17 cellular contexts compared by ENCODE assay signal in genomic region chr10:103149991-103150622, GRCh38. TPM values are rescaled to one million over a fixed set of nuclear protein-coding genes. Genes with fewer than 3 reads are reported as not detected.
DNase-seq lines count a peak whose midpoint lies in the region; ATAC-seq, FAIRE-seq and TF ChIP-seq lines count a peak whose summit lies in the region.
"Had no signal": no experiment of that assay in that cellular context is flagged by ENCODE, and none has a peak within 500 bp of the region (broad histone marks: within the 10 kb centered on the region; RNA-seq: fewer than 3 reads in every experiment).

No MANE protein-coding gene starts in this region.

- H3K4me1 ChIP-seq in gastrocnemius medialis (peaks cover 64 to 93% of the 10 kb centered on the region in 2 donors), BE2C (no peaks in the 10 kb centered on the region; the same call in 1 of the 2 replicates)

- H3K4me3 ChIP-seq in fibroblast of the aortic adventitia (ENCODE audit: low read depth, low read length) = no peak overlapping the region
- H3K4me3 ChIP-seq in gastrocnemius medialis = no peak overlapping the region
- H3K4me3 ChIP-seq in BE2C (ENCODE audit: low read depth, low read length) = no peak overlapping the region
- H3K4me3 ChIP-seq: A549, BLaER1, HAP-1 had no signal

- H3K27ac ChIP-seq in VCaP (peak overlapping the region; percentile 92), gastrocnemius medialis (peak overlapping the region; percentile 74 to 93 (median 88))
- H3K27ac ChIP-seq: A549, BLaER1, HL-60 had no signal

- ATAC-seq in gastrocnemius medialis (no peak), HG03095 (IDR thresholded peaks at IDR 0.05; ENCODE audit: unreplicated experiment) (no peak)
- ATAC-seq: A549 had no signal

- peak; percentile 48 for FAIRE-seq in GM19239 (lab: Jason Lieb, UNC)
- FAIRE-seq: GM12892, H1 had no signal

- in situ Hi-C loops in gastrocnemius medialis (cut with MboI; ENCODE audit: low sequenced_read_pairs in 4 of 4) = no loop called here

- H3K27me3 ChIP-seq in gastrocnemius medialis (no peaks in the 10 kb centered on the region), BE2C (no peaks in the 10 kb centered on the region)
- H3K27me3 ChIP-seq: BLaER1 had no signal

- intact Hi-C loops in gastrocnemius medialis (cut with DNase I; ENCODE audit: low total_unique reads) = loop anchor here (5.0 kb wide), 1 partner anchor 38 kb away; no protein-coding TSS in a partner anchor

- DNase-seq in GM19239 (ENCODE audit: insufficient read length, low spot score) (no peak), fibroblast of the aortic adventitia (ENCODE audit: low read depth) (peak; percentile 51), gastrocnemius medialis (no peak), BE2C (no peak)
- DNase-seq in stimulated activated CD4-positive, alpha-beta T cell treated with anti-CD3 and anti-CD28 coated beads, Interleukin-2, amount 100 ng/mL, for 24 hours = no peak
- DNase-seq: Caco-2; CD8-positive, alpha-beta memory T cell; DND-41; GDM1 had no signal

- no peak for TF ChIP-seq POLR2A in gastrocnemius medialis (IDR thresholded peaks at IDR 0.05)

- no peak for TF ChIP-seq CTCF in VCaP (conservative IDR thresholded peaks at IDR 0.05)
- no peak for TF ChIP-seq CTCF in fibroblast of the aortic adventitia (IDR thresholded peaks at IDR 0.05; ENCODE audit: insufficient read depth, low read length)
- TF ChIP-seq CTCF in gastrocnemius medialis (IDR thresholded peaks at IDR 0.05 in 4 of 5, conservative IDR thresholded peaks at IDR 0.05 in 1 of 5) = no peak
- TF ChIP-seq CTCF in BE2C (IDR thresholded peaks at IDR 0.05; ENCODE audit: low read depth, low read length) = no peak

- H3K36me3 ChIP-seq in gastrocnemius medialis = no peaks in the 10 kb centered on the region
- H3K36me3 ChIP-seq in BE2C = no peaks in the 10 kb centered on the region
- H3K36me3 ChIP-seq: HAP-1 had no signal

- H3K9me3 ChIP-seq in gastrocnemius medialis (no peaks in the 10 kb centered on the region), BE2C (no peaks in the 10 kb centered on the region)
- H3K9me3 ChIP-seq: A549, BLaER1, Caco-2, HAP-1 had no signal

RNA-seq across cellular contexts. Expression of gene NT5C2, which starts 43.0 kb away (rescaled TPM):
- total RNA-seq in fibroblast of the aortic adventitia (ENCODE audit: low replicate concordance) = 95.2 and 122 TPM in 2 replicates
- total RNA-seq in gastrocnemius medialis = 10 to 100 TPM; 33.5 to 53.2 (median 35.3) TPM
- polyA plus RNA-seq in BE2C (2012; ENCODE audit: insufficient read depth, insufficient read length, low read depth) = 39.7 TPM
